In genomic region chr19:15199219-15199651, GRCh38 we compare ENCODE assay signal across 10 cellular contexts. TPM values are rescaled to one million over a fixed set of nuclear protein-coding genes. Genes with fewer than 3 reads are reported as not detected.
DNase-seq lines count a peak whose midpoint lies in the region; ATAC-seq, FAIRE-seq and TF ChIP-seq lines count a peak whose summit lies in the region.
"Had no signal": no experiment of that assay in that cellular context is flagged by ENCODE, and none has a peak within 500 bp of the region (broad histone marks: within the 10 kb centered on the region; RNA-seq: fewer than 3 reads in every experiment).

No MANE protein-coding gene starts in this region.

- peaks cover 16% of the 10 kb centered on the region for H3K4me1 Mint-ChIP-seq in astrocyte (ENCODE audit: low read depth, unreplicated experiment)
- H3K4me1 Mint-ChIP-seq in stimulated activated memory B cell treated with anti-CD40 and anti-IgM and Interleukin-4, amounts not matched to agents 10 μg/mL and 1 μg/mL and 100 μg/mL, for 72 hours, result peaks cover 12% of the 10 kb centered on the region

- dilution Hi-C loops in keratinocyte (cut with MboI; ENCODE audit: extremely low pct_ligation_motif_present, low sequenced_read_pairs), result no loop called here

- H4K20me1 ChIP-seq in astrocyte (ENCODE audit: insufficient read depth, low read length) (peaks cover 34% of the 10 kb centered on the region), keratinocyte (ENCODE audit: control insufficient read depth, extremely low read depth, insufficient read depth, low read length) (no peaks in the 10 kb centered on the region)

- peaks cover 13% of the 10 kb centered on the region for H3K79me2 ChIP-seq in astrocyte (ENCODE audit: insufficient read depth, low read length)
- H3K79me2 ChIP-seq in keratinocyte (ENCODE audit: control insufficient read depth, insufficient read depth, low read length), result no peaks in the 10 kb centered on the region

- no peaks in the 10 kb centered on the region for H3K27me3 ChIP-seq in HAP-1 (ENCODE audit: low read depth)
- H3K27me3 ChIP-seq in astrocyte (ENCODE audit: insufficient read depth, low read length), result no peaks in the 10 kb centered on the region
- peaks cover 21% of the 10 kb centered on the region for H3K27me3 ChIP-seq in keratinocyte (ENCODE audit: control insufficient read depth, extremely low read depth, insufficient read depth, low read length)
- H3K27me3 ChIP-seq: testis had no signal

- ATAC-seq in stimulated activated memory B cell treated with anti-CD40 and anti-IgM and Interleukin-4, amounts not matched to agents 10 μg/mL and 1 μg/mL and 100 μg/mL, for 72 hours, result no peak
- ATAC-seq in GM18505 (IDR thresholded peaks at IDR 0.05; ENCODE audit: unreplicated experiment) (no peak), GM19328 (IDR thresholded peaks at IDR 0.05; ENCODE audit: unreplicated experiment) (no peak)
- ATAC-seq: sciatic nerve had no signal

- DNase-seq in HAP-1 (ENCODE audit: low spot score in 2 of 2) (no peak), astrocyte (ENCODE audit: low read depth) (no peak), keratinocyte (ENCODE audit: low read depth, low spot score) (no peak), NCI-H82 (lab: John Stamatoyannopoulos, UW) (no peak), HCEC 1CT (no peak)
- DNase-seq: testis had no signal

- FAIRE-seq in astrocyte (lab: Jason Lieb, UNC) (peak; percentile 29), keratinocyte (lab: Jason Lieb, UNC) (no peak)

- peak overlapping the region; percentile 21 for H3K27ac Mint-ChIP-seq in astrocyte (ENCODE audit: unreplicated experiment)
- H3K27ac Mint-ChIP-seq in stimulated activated memory B cell treated with anti-CD40 and anti-IgM and Interleukin-4, amounts not matched to agents 10 μg/mL and 1 μg/mL and 100 μg/mL, for 72 hours, result no peak overlapping the region

- TF ChIP-seq POLR2A in GM18505 (IDR thresholded peaks at IDR 0.05; ENCODE audit: borderline replicate concordance, extremely low read depth, insufficient read depth, insufficient read length), result no peak

- H3K4me2 ChIP-seq in astrocyte (ENCODE audit: low read length) (peak overlapping the region; percentile 97), keratinocyte (ENCODE audit: control insufficient read depth, extremely low read depth, insufficient read depth, low read depth, low read length) (peak overlapping the region; percentile 2)

- in situ Hi-C loops in HAP-1 (cut with MboI; ENCODE audit: low sequenced_read_pairs), result no loop called here

- H3K4me3 Mint-ChIP-seq in astrocyte (ENCODE audit: unreplicated experiment), result peak overlapping the region; percentile 87
- peak overlapping the region; percentile 19 for H3K4me3 Mint-ChIP-seq in stimulated activated memory B cell treated with anti-CD40 and anti-IgM and Interleukin-4, amounts not matched to agents 10 μg/mL and 1 μg/mL and 100 μg/mL, for 72 hours

- H3K4me3 ChIP-seq in HAP-1 (peak overlapping the region; percentile 72), astrocyte (ENCODE audit: insufficient read depth, low read depth, low read length) (peak overlapping the region; percentile 3), keratinocyte (ENCODE audit: control insufficient read depth in 2 of 3, extremely low read depth in 1 of 3, insufficient read depth in 2 of 3, low read depth in 1 of 3, low read length in 3 of 3) (peak overlapping the region in 1 of 3 experiments; percentile 57)

- H3K9me3 Mint-ChIP-seq in astrocyte (ENCODE audit: unreplicated experiment), result peaks cover 3% of the 10 kb centered on the region
- no peaks in the 10 kb centered on the region for H3K9me3 Mint-ChIP-seq in stimulated activated memory B cell treated with anti-CD40 and anti-IgM and Interleukin-4, amounts not matched to agents 10 μg/mL and 1 μg/mL and 100 μg/mL, for 72 hours

- peaks cover 7% of the 10 kb centered on the region for H3K36me3 ChIP-seq in HAP-1 (replicated peaks)
- H3K36me3 ChIP-seq in astrocyte (ENCODE audit: insufficient read depth, low read length), result no peaks in the 10 kb centered on the region
- peaks cover 0 to 1% of the 10 kb centered on the region in 2 experiments for H3K36me3 ChIP-seq in keratinocyte (ENCODE audit: control insufficient read depth in 2 of 2, extremely low read depth in 1 of 2, insufficient read depth in 2 of 2, low read length in 2 of 2)

- H3K4me1 ChIP-seq in HAP-1 (no peaks in the 10 kb centered on the region; the same call in 1 of the 2 replicates), astrocyte (ENCODE audit: insufficient read depth, low read length) (peaks cover 13% of the 10 kb centered on the region), keratinocyte (ENCODE audit: control insufficient read depth, extremely low read depth, insufficient read depth, low read length) (peaks cover 16% of the 10 kb centered on the region)

- no peak overlapping the region for H2AFZ ChIP-seq in astrocyte (ENCODE audit: low read depth, low read length)
- H2AFZ ChIP-seq in keratinocyte (ENCODE audit: control insufficient read depth, low read length), result no peak overlapping the region

- H3K36me3 Mint-ChIP-seq in astrocyte (ENCODE audit: low read depth, unreplicated experiment), result peaks cover 7% of the 10 kb centered on the region
- H3K36me3 Mint-ChIP-seq in stimulated activated memory B cell treated with anti-CD40 and anti-IgM and Interleukin-4, amounts not matched to agents 10 μg/mL and 1 μg/mL and 100 μg/mL, for 72 hours, result no peaks in the 10 kb centered on the region

- H3K9ac ChIP-seq in astrocyte (ENCODE audit: low read length), result peak overlapping the region; percentile 87
- no peak overlapping the region for H3K9ac ChIP-seq in keratinocyte (ENCODE audit: control insufficient read depth, extremely low read depth, insufficient read depth, low read length)

- TF ChIP-seq CTCF in astrocyte (IDR thresholded peaks at IDR 0.05; ENCODE audit: insufficient read depth, low read depth, low read length) (no peak), keratinocyte (optimal IDR thresholded peaks at IDR 0.05 in 1 of 3, IDR thresholded peaks at IDR 0.05 in 1 of 3, conservative IDR thresholded peaks at IDR 0.05 in 1 of 3; ENCODE audit: extremely low read depth in 1 of 3, insufficient read depth in 2 of 3, low read length in 3 of 3) (no peak)

- no peaks in the 10 kb centered on the region for H3K27me3 Mint-ChIP-seq in astrocyte (ENCODE audit: low read depth, unreplicated experiment)
- peaks cover 70% of the 10 kb centered on the region for H3K27me3 Mint-ChIP-seq in stimulated activated memory B cell treated with anti-CD40 and anti-IgM and Interleukin-4, amounts not matched to agents 10 μg/mL and 1 μg/mL and 100 μg/mL, for 72 hours

- no peaks in the 10 kb centered on the region for H3K9me1 ChIP-seq in keratinocyte (ENCODE audit: control insufficient read depth, extremely low read depth, insufficient read depth, low read length)

- H3K27ac ChIP-seq in astrocyte (ENCODE audit: low read depth, low read length), result no peak overlapping the region
- H3K27ac ChIP-seq in keratinocyte (ENCODE audit: control insufficient read depth, insufficient read depth, low read length), result no peak overlapping the region

- no peaks in the 10 kb centered on the region for H3K9me3 ChIP-seq in HAP-1
- H3K9me3 ChIP-seq in astrocyte (ENCODE audit: insufficient read depth, low read depth, low read length), result no peaks in the 10 kb centered on the region
- H3K9me3 ChIP-seq in keratinocyte (ENCODE audit: control insufficient read depth, low read depth, low read length), result no peaks in the 10 kb centered on the region
- H3K9me3 ChIP-seq: testis had no signal

RNA-seq across cellular contexts. Expression of gene NOTCH3, which starts 1.6 kb away (rescaled TPM):
- total RNA-seq in astrocyte, result 162 and 219 TPM in 2 replicates
- 2.5 to 14.9 TPM (median 4.1 TPM) in 3 replicates for polyA plus RNA-seq in keratinocyte
- polyA plus RNA-seq in keratinocyte (2011; ENCODE audit: low read depth), result 39.1 TPM
- 1.7 and 3.5 TPM in 2 replicates for polyA plus RNA-seq in keratinocyte (2011; cell fraction: cytosol; rRNA removed)
- polyA plus RNA-seq in keratinocyte (2011; cell fraction: nucleus; rRNA removed), result 29.6 and 36.8 TPM in 2 replicates
- 4.2 and 45.4 TPM in 2 replicates for polyA plus RNA-seq in keratinocyte (2012; ENCODE audit: low replicate concordance)
- polyA minus RNA-seq in keratinocyte, result 17.6 to 102 TPM (median 31.2 TPM) in 3 replicates
- 58.3 TPM for polyA minus RNA-seq in keratinocyte (2011; cell fraction: cytosol; rRNA and poly(A)+ RNA removed)
- polyA minus RNA-seq in keratinocyte (2011; cell fraction: nucleus; rRNA and poly(A)+ RNA removed), result 138 and 146 TPM in 2 replicates

RNA-seq across cellular contexts. Expression of gene EPHX3, which starts 33.0 kb away (rescaled TPM):
- total RNA-seq in astrocyte, result 0.54 and 0.87 TPM in 2 replicates
- polyA plus RNA-seq in keratinocyte, result 0.33 to 1.2 TPM (median 0.51 TPM) in 3 replicates
- 5.2 TPM for polyA plus RNA-seq in keratinocyte (2011; ENCODE audit: low read depth)
- 0.27 and 0.40 TPM in 2 replicates for polyA plus RNA-seq in keratinocyte (2011; cell fraction: cytosol; rRNA removed)
- 1.7 and 2.1 TPM in 2 replicates for polyA plus RNA-seq in keratinocyte (2011; cell fraction: nucleus; rRNA removed)
- polyA plus RNA-seq in keratinocyte (2012; ENCODE audit: low replicate concordance), result 0.39 and 16.9 TPM in 2 replicates
- 1.2 to 1.5 TPM (median 1.4 TPM) in 3 replicates for polyA minus RNA-seq in keratinocyte
- polyA minus RNA-seq in keratinocyte (2011; cell fraction: cytosol; rRNA and poly(A)+ RNA removed), result not detected
- polyA minus RNA-seq in keratinocyte (2011; cell fraction: nucleus; rRNA and poly(A)+ RNA removed), result 0.93 and 1.1 TPM in 2 replicates
